8 cellular contexts compared by ENCODE assay signal in genomic region chr14:90903101-90903500, GRCh38.
DNase-seq lines count a peak whose midpoint lies in the region; ATAC-seq, FAIRE-seq and TF ChIP-seq lines count a peak whose summit lies in the region.

No MANE protein-coding gene starts in this region.

- H3K4me1 ChIP-seq in KMS-11 (ENCODE audit: low read depth, poor library complexity, severe bottlenecking), result no peaks in the 10 kb centered on the region
- H3K4me1 ChIP-seq in Peyer's patch, result no peaks in the 10 kb centered on the region
- H3K4me1 ChIP-seq in pancreas, result no peaks in the 10 kb centered on the region

- H3K27ac ChIP-seq in KMS-11, result no peak overlapping the region
- H3K27ac ChIP-seq in Peyer's patch, result no peak overlapping the region
- H3K27ac ChIP-seq in pancreas, result no peak overlapping the region

- H2AFZ ChIP-seq in KMS-11 (ENCODE audit: low read depth), result no peak overlapping the region

- intact Hi-C loops in pancreas (cut with DNase I), result loop anchor here in 2 of 3 donors (5.0 to 10.0 kb wide), 3 partner anchors 272 to 382 kb away; no protein-coding TSS in a partner anchor

- 5 to 7% methylated on average over 1 of the region's 1 CpG for WGBS in pancreas, 2 donors

- H3K9ac ChIP-seq in KMS-11, result no peak overlapping the region

- TF ChIP-seq CTCF in KMS-11 (conservative IDR thresholded peaks at IDR 0.05; ENCODE audit: low read depth, low read length) (peak; percentile 57), Peyer's patch (IDR thresholded peaks at IDR 0.05) (peak; percentile 17 to 90 (median 73)), pancreas (IDR thresholded peaks at IDR 0.05) (peak in 3 of 4 donors; percentile 41 to 54 (median 52))

- no peak for TF ChIP-seq POLR2A in Peyer's patch (IDR thresholded peaks at IDR 0.05)

- H3K36me3 ChIP-seq in KMS-11 (ENCODE audit: insufficient read depth), result no peaks in the 10 kb centered on the region
- H3K36me3 ChIP-seq in Peyer's patch, result peaks cover 0 to 11% (median 0%) of the 10 kb centered on the region in 3 donors
- no peaks in the 10 kb centered on the region for H3K36me3 ChIP-seq in pancreas

- DNase-seq in NCI-H510A treated with DMSO at 0.1 percent for 48 hours (lab: John Stamatoyannopoulos, UW) (peak; percentile 51), NCI-H510A (lab: John Stamatoyannopoulos, UW) (no peak), Peyer's patch (peak in 2 of 3 donors; percentile 46 to 79), frontal cortex (ENCODE audit: low spot score in 2 of 2) (peak; percentile 33 to 64), pancreas (peak in 3 of 6 donors; percentile 11 to 54 (median 30)), ureter (ENCODE audit: low spot score) (peak; percentile 53)
- DNase-seq in activated gamma-delta T cell treated with anti-CD3 and anti-CD28 coated beads, Interleukin-2, amount 50 U/mL, for 16 hours (ENCODE audit: low read depth), result peak; percentile 53

- no peak overlapping the region for H3K4me2 ChIP-seq in KMS-11

- no peaks in the 10 kb centered on the region for H4K20me1 ChIP-seq in KMS-11 (ENCODE audit: insufficient read depth)

- FAIRE-seq in frontal cortex (lab: Jason Lieb, UNC) (peak; percentile 95), pancreas (lab: Jason Lieb, UNC) (peak; percentile 97)

- no peaks in the 10 kb centered on the region for H3K79me2 ChIP-seq in KMS-11 (ENCODE audit: insufficient read depth, low read depth)

- H3K27me3 ChIP-seq in KMS-11 (ENCODE audit: insufficient read depth, low read depth) (no peaks in the 10 kb centered on the region), Peyer's patch (no peaks in the 10 kb centered on the region), pancreas (no peaks in the 10 kb centered on the region)

- no peaks in the 10 kb centered on the region for H3K9me3 ChIP-seq in Peyer's patch
- H3K9me3 ChIP-seq in pancreas, result no peaks in the 10 kb centered on the region

- H3K4me3 ChIP-seq in KMS-11 (IDR thresholded peaks at IDR 0.05; ENCODE audit: insufficient read depth, low read depth, low read length) (no peak overlapping the region), Peyer's patch (no peak overlapping the region), pancreas (no peak overlapping the region)

- ATAC-seq in pancreas, result peak; percentile 58 to 93 (median 90)
